17 cellular contexts compared by ENCODE assay signal in the genomic region with DNA sequence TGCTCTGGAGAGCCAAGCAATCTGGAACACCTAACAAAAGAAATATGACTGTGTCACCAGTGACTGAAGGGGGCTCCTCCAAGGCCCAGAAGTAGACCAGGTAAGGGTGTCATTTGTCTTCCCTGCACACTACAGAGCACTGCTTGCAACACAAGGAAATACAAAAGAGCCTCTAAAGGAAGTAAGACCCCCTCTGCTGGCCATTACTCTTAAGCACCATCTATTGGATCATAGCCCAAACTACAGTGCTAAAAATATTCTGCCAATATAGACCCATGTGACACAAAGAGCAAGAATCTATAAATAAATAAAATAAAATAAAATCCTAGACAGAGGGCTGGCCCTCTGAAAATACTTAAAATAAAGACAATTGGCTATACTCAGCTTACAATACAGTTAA.
DNase-seq lines count a peak whose midpoint lies in the region; ATAC-seq, FAIRE-seq and TF ChIP-seq lines count a peak whose summit lies in the region.
"Had no signal": no experiment of that assay in that cellular context is flagged by ENCODE, and none has a peak within 500 bp of the region (broad histone marks: within the 10 kb centered on the region; RNA-seq: fewer than 3 reads in every experiment).

No MANE protein-coding gene starts in this region.

- H3K4me3 ChIP-seq in GM12865 (ENCODE audit: low read depth, low read length) (no peak overlapping the region), fibroblast of mammary gland (ENCODE audit: control insufficient read depth, low read depth, low read length) (no peak overlapping the region), HepG2 (replicated peaks in 1 of 3; ENCODE audit: insufficient read depth in 1 of 3, low read depth in 2 of 3, low read length in 3 of 3) (no peak overlapping the region), mucosa of descending colon (no peak overlapping the region)

- H3K4me1 ChIP-seq in HepG2 (ENCODE audit: insufficient read depth, low read length) (no peaks in the 10 kb centered on the region), mucosa of descending colon (ENCODE audit: low read depth) (no peaks in the 10 kb centered on the region)
- H3K4me1 ChIP-seq: parathyroid adenoma had no signal

- H3K9me3 ChIP-seq in HepG2 (ENCODE audit: low read length) (peaks cover 25% of the 10 kb centered on the region), mucosa of descending colon (peaks cover 21% of the 10 kb centered on the region)

- CTCF ChIA-PET in HepG2 (lab: Yijun Ruan, JAX; ENCODE audit: low intra/inter-chr PET ratio, low total read pairs), result no interaction called here

- no TSS peak for BruUV-seq in HepG2 (replicated peaks; lab: Mats Ljungman, UMichigan)

- TF ChIP-seq POLR2A in HepG2 (IDR thresholded peaks at IDR 0.05; ENCODE audit: insufficient read depth in 1 of 2, low read depth in 2 of 2, low read length in 2 of 2), result no peak

- H3K79me2 ChIP-seq in HepG2 (ENCODE audit: insufficient read depth, low read length), result no peaks in the 10 kb centered on the region
- H3K79me2 ChIP-seq: parathyroid adenoma had no signal

- TF ChIP-seq CTCF in GM12865 (IDR thresholded peaks at IDR 0.05; ENCODE audit: insufficient read depth, low read depth, low read length, missing control alignments) (no peak), fibroblast of mammary gland (conservative IDR thresholded peaks at IDR 0.05; ENCODE audit: control insufficient read depth, insufficient read depth, low read depth, low read length) (peak; percentile 6), HepG2 (CRISPR knock-in tag; IDR thresholded peaks at IDR 0.05) (no peak), mucosa of descending colon (IDR thresholded peaks at IDR 0.05) (no peak)

- POLR2A ChIA-PET in HepG2 (lab: Yijun Ruan, JAX), result no interaction called here

- no peaks in the 10 kb centered on the region for H4K20me1 ChIP-seq in HepG2 (ENCODE audit: insufficient read depth, low read length)

- H3K4me2 ChIP-seq in HepG2 (ENCODE audit: low read depth, low read length), result no peak overlapping the region

- ATAC-seq in GM21360 (IDR thresholded peaks at IDR 0.05; ENCODE audit: unreplicated experiment) (peak; percentile 60), HepG2 (no peak), GM18498 (IDR thresholded peaks at IDR 0.05; ENCODE audit: unreplicated experiment) (no peak), mucosa of descending colon (no peak)
- ATAC-seq: activated CD8-positive, alpha-beta T cell treated with anti-CD3 and anti-CD28 coated beads for 36 hours had no signal

- H3K27ac ChIP-seq in HepG2 (ENCODE audit: extremely low read length, insufficient read depth, low read length), result no peak overlapping the region
- H3K27ac ChIP-seq: parathyroid adenoma had no signal

- no peak overlapping the region for H3K9ac ChIP-seq in HepG2 (ENCODE audit: insufficient read depth, low read depth, low read length)
- H3K9ac ChIP-seq: parathyroid adenoma had no signal

- in situ Hi-C loops in HepG2 (cut with HindIII; ENCODE audit: extremely low pct_ligation_motif_present, low pct_unique_long_range_greater_than_20kb), result loop anchor here (25.0 kb wide), 1 partner anchor 336 kb away; no protein-coding TSS in a partner anchor

- H2AFZ ChIP-seq in HepG2 (ENCODE audit: low read length), result no peak overlapping the region
- H2AFZ ChIP-seq: parathyroid adenoma had no signal

- TF ChIP-seq RAD21 in HepG2 (CRISPR knock-in tag; IDR thresholded peaks at IDR 0.05), result no peak

- DNase-seq in GM12865 (ENCODE audit: low read depth), result peak; percentile 9
- DNase-seq in NAMALWA (ENCODE audit: low spot score), result peak; percentile 61
- DNase-seq in fibroblast of mammary gland (ENCODE audit: low read depth), result peak; percentile 1
- no peak for DNase-seq in retina
- DNase-seq in HepG2 (ENCODE audit: low spot score), result no peak
- no peak for DNase-seq in mucosa of descending colon
- DNase-seq: activated CD8-positive, alpha-beta T cell treated with anti-CD3 and anti-CD28 coated beads for 36 hours; amniotic stem cell; head of caudate nucleus; NCI-H2227 treated with DMSO at 0.1 percent for 48 hours; SW 1271 had no signal

- H3K27me3 ChIP-seq in HepG2 (ENCODE audit: control insufficient read depth in 1 of 2, insufficient read depth in 2 of 2, low read length in 2 of 2), result no peaks in the 10 kb centered on the region

- TF ChIP-seq EP300 in HepG2 (IDR thresholded peaks at IDR 0.05; ENCODE audit: low read depth in 2 of 2, low read length in 2 of 2) (no peak), HepG2 (CRISPR knock-in tag; IDR thresholded peaks at IDR 0.05; ENCODE audit: borderline replicate concordance) (no peak)

- H3K36me3 ChIP-seq in HepG2 (replicated peaks in 1 of 2; ENCODE audit: control insufficient read depth in 1 of 2, insufficient read depth in 2 of 2, low read length in 2 of 2), result no peaks in the 10 kb centered on the region
- no peaks in the 10 kb centered on the region for H3K36me3 ChIP-seq in mucosa of descending colon (ENCODE audit: low read depth)

- FAIRE-seq in HepG2 (lab: Jason Lieb, UNC), result no peak
- FAIRE-seq: D721Med, GM19239, urothelium cell line had no signal

- intact Hi-C loops in HepG2 (cut with micrococcal nuclease; ENCODE audit: unreplicated experiment), result no loop called here
- intact Hi-C loops in mucosa of descending colon (cut with DNase I, micrococcal nuclease), result no loop called here

TF ChIP-seq in HepG2, 621 proteins besides CTCF, POLR2A, EP300 and RAD21 (continues in another document):
- TF ChIP-seq ZNF326 (CRISPR knock-in tag; IDR thresholded peaks at IDR 0.05; ENCODE audit: borderline replicate concordance) (no peak), TCF7L2 (IDR thresholded peaks at IDR 0.05; ENCODE audit: low read depth, low read length) (no peak), ZNF225 (CRISPR knock-in tag; IDR thresholded peaks at IDR 0.05) (no peak)
- TF ChIP-seq, protein P1, sequence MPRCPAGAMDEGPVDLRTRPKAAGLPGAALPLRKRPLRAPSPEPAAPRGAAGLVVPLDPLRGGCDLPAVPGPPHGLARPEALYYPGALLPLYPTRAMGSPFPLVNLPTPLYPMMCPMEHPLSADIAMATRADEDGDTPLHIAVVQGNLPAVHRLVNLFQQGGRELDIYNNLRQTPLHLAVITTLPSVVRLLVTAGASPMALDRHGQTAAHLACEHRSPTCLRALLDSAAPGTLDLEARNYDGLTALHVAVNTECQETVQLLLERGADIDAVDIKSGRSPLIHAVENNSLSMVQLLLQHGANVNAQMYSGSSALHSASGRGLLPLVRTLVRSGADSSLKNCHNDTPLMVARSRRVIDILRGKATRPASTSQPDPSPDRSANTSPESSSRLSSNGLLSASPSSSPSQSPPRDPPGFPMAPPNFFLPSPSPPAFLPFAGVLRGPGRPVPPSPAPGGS (CRISPR knock-in tag; IDR thresholded peaks at IDR 0.05), result no peak
- TF ChIP-seq, protein P2, sequence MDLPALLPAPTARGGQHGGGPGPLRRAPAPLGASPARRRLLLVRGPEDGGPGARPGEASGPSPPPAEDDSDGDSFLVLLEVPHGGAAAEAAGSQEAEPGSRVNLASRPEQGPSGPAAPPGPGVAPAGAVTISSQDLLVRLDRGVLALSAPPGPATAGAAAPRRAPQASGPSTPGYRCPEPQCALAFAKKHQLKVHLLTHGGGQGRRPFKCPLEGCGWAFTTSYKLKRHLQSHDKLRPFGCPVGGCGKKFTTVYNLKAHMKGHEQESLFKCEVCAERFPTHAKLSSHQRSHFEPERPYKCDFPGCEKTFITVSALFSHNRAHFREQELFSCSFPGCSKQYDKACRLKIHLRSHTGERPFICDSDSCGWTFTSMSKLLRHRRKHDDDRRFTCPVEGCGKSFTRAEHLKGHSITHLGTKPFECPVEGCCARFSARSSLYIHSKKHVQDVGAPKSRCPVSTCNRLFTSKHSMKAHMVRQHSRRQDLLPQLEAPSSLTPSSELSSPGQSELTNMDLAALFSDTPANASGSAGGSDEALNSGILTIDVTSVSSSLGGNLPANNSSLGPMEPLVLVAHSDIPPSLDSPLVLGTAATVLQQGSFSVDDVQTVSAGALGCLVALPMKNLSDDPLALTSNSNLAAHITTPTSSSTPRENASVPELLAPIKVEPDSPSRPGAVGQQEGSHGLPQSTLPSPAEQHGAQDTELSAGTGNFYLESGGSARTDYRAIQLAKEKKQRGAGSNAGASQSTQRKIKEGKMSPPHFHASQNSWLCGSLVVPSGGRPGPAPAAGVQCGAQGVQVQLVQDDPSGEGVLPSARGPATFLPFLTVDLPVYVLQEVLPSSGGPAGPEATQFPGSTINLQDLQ (CRISPR knock-in tag; IDR thresholded peaks at IDR 0.05), result no peak
- TF ChIP-seq, protein P3, sequence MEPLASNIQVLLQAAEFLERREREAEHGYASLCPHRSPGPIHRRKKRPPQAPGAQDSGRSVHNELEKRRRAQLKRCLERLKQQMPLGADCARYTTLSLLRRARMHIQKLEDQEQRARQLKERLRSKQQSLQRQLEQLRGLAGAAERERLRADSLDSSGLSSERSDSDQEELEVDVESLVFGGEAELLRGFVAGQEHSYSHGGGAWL (CRISPR knock-in tag; IDR thresholded peaks at IDR 0.05), result no peak

Comparison
In these comparisons a context has a peak if more than half of its experiments do, and no peak if none do; other contexts are left out.
1. DNase-seq: peak in GM12865 (single experiment), NAMALWA (single experiment) and fibroblast of mammary gland (single experiment); none in retina (single experiment), HepG2 (single experiment) and mucosa of descending colon (0 of 3).